Comparison of ENCODE assay signal across 29 cellular contexts in genomic region chrX:55738969-55739368, GRCh38. TPM values are rescaled to one million over a fixed set of nuclear protein-coding genes. Genes with fewer than 3 reads are reported as not detected.
DNase-seq lines count a peak whose midpoint lies in the region; ATAC-seq, FAIRE-seq and TF ChIP-seq lines count a peak whose summit lies in the region.
"Had no signal": no experiment of that assay in that cellular context is flagged by ENCODE, and none has a peak within 500 bp of the region (broad histone marks: within the 10 kb centered on the region; RNA-seq: fewer than 3 reads in every experiment).

No MANE protein-coding gene starts in this region.

- POLR2A ChIA-PET in H1 (lab: Charles Lee; ENCODE audit: partially characterized antibody): no interaction called here

- H3K27me3 ChIP-seq in H9 (ENCODE audit: insufficient read depth, low read length): no peaks in the 10 kb centered on the region
- H3K27me3 ChIP-seq in H1 (replicated peaks in 1 of 4; ENCODE audit: control insufficient read depth in 3 of 4, extremely low read depth in 1 of 4, insufficient read depth in 3 of 4, low read length in 3 of 4): no peaks in the 10 kb centered on the region
- no peaks in the 10 kb centered on the region for H3K27me3 ChIP-seq in trophoblast cell (ENCODE audit: insufficient read depth, low read length)
- H3K27me3 ChIP-seq: BE2C had no signal

- no peak for TF ChIP-seq RAD21 in H1 (IDR thresholded peaks at IDR 0.05 in 1 of 2, conservative IDR thresholded peaks at IDR 0.05 in 1 of 2; ENCODE audit: low read depth in 2 of 2, low read length in 2 of 2)

- TF ChIP-seq EP300 in H1 (IDR thresholded peaks at IDR 0.05; ENCODE audit: borderline replicate concordance in 1 of 2, low read depth in 2 of 2, low read length in 2 of 2): no peak

- H4K12ac ChIP-seq in trophoblast cell (ENCODE audit: low read depth, low read length): no peak overlapping the region

- H4K8ac ChIP-seq in H9 (replicated peaks; ENCODE audit: insufficient read length, low read depth, low read length) (no peak overlapping the region), H1 (ENCODE audit: extremely low read depth, insufficient read depth, low read length) (0 out of 2 replicates have a peak overlapping the region, but pooled peaks have one; percentile 25), trophoblast cell (ENCODE audit: low read depth, low read length) (no peak overlapping the region)

- no peak overlapping the region for H3K4me3 Mint-ChIP-seq in H9
- H3K4me3 Mint-ChIP-seq: CD14-positive monocyte; CD4-positive, alpha-beta memory T cell; CD4-positive, CD25-positive, alpha-beta regulatory T cell; CD8-positive, alpha-beta memory T cell had no signal

- H4K91ac ChIP-seq in H9 (ENCODE audit: insufficient read length, low read depth, low read length) (no peak overlapping the region), H1 (replicated peaks; ENCODE audit: insufficient read length, low read length) (no peak overlapping the region), trophoblast cell (ENCODE audit: low read depth, low read length) (no peak overlapping the region)

- H3K4me1 Mint-ChIP-seq in H9: no peaks in the 10 kb centered on the region; a peak in 1 of 4 replicates
- H3K4me1 Mint-ChIP-seq: CD14-positive monocyte had no signal

- H3K4me3 ChIP-seq in H1 (ENCODE audit: extremely low read depth in 1 of 4, insufficient read depth in 2 of 4, low read depth in 3 of 4, low read length in 4 of 4): no peak overlapping the region
- H3K4me3 ChIP-seq in trophoblast cell (ENCODE audit: low read depth, low read length): no peak overlapping the region
- H3K4me3 ChIP-seq: BLaER1, GM12878 had no signal

- no peak overlapping the region for H2BK120ac ChIP-seq in H9 (ENCODE audit: low read depth, low read length, poor library complexity, severe bottlenecking)
- H2BK120ac ChIP-seq in H1 (replicated peaks; ENCODE audit: low read depth, low read length): no peak overlapping the region
- no peak overlapping the region for H2BK120ac ChIP-seq in trophoblast cell (ENCODE audit: insufficient read depth, low read length, poor library complexity)

- ATAC-seq in GM18519 (IDR thresholded peaks at IDR 0.05; ENCODE audit: low FRiP score, unreplicated experiment): no peak
- ATAC-seq in GM19035 (IDR thresholded peaks at IDR 0.05; ENCODE audit: unreplicated experiment): no peak
- ATAC-seq: GM12878 had no signal

- no CpG with 5 or more reads among the region's 4 CpGs for WGBS in H9 (ENCODE audit: extremely low coverage, insufficient read length, low lambda C conversion rate)
- WGBS in H1 (ENCODE audit: extremely low coverage in 1 of 2, insufficient coverage in 1 of 2, insufficient read length in 1 of 2, insufficient replicate concordance in 2 of 2, low coverage in 1 of 2, low lambda C conversion rate in 2 of 2, missing lambda C conversion rate in 1 of 2), 2 experiments: 85% methylated on average over 4 of the region's 4 CpGs; no CpG with 5 or more reads in 1 of the 2 experiments
- WGBS in trophoblast cell (ENCODE audit: extremely low coverage, insufficient coverage, insufficient read length): no CpG with 5 or more reads among the region's 4 CpGs

- H4K20me1 ChIP-seq in H9 (ENCODE audit: control insufficient read depth, insufficient read depth, insufficient read length) (no peaks in the 10 kb centered on the region), H1 (replicated peaks in 1 of 2; ENCODE audit: control insufficient read depth in 1 of 2, insufficient read depth in 2 of 2, low read length in 2 of 2) (no peaks in the 10 kb centered on the region)

- H3K36me3 Mint-ChIP-seq in H9 (ENCODE audit: insufficient read depth in 1 of 3, low read depth in 3 of 3): peaks cover 15 to 43% (median 28%) of the 10 kb centered on the region in 3 experiments

- H3K23me2 ChIP-seq in H9 (ENCODE audit: insufficient read length, low read depth, low read length, poor library complexity, severe bottlenecking) (no peaks in the 10 kb centered on the region), H1 (ENCODE audit: low read depth, low read length) (no peaks in the 10 kb centered on the region)

- H3K9ac ChIP-seq in H9 (ENCODE audit: extremely low read depth, insufficient read length, low read length) (no peak overlapping the region), H1 (replicated peaks in 1 of 4; ENCODE audit: extremely low read depth in 1 of 4, low read depth in 3 of 4, low read length in 3 of 4) (no peak overlapping the region), trophoblast cell (ENCODE audit: low read length) (no peak overlapping the region)
- H3K9ac ChIP-seq: BLaER1 had no signal

- peaks cover 42% of the 10 kb centered on the region for H3K9me3 ChIP-seq in H9 (ENCODE audit: control insufficient read depth, low read depth, low read length)
- H3K9me3 ChIP-seq in H1 (ENCODE audit: insufficient read depth in 2 of 2, low read depth in 1 of 2, low read length in 1 of 2): no peaks in the 10 kb centered on the region
- H3K9me3 ChIP-seq in trophoblast cell (ENCODE audit: insufficient read depth, low read depth, low read length): no peaks in the 10 kb centered on the region
- H3K9me3 ChIP-seq: BE2C had no signal

- H3K79me1 ChIP-seq in H9 (ENCODE audit: insufficient read depth, low read depth, low read length, poor library complexity, severe bottlenecking): no peaks in the 10 kb centered on the region
- H3K79me1 ChIP-seq in H1 (ENCODE audit: low read depth, low read length): no peaks in the 10 kb centered on the region; the same call in 1 of the 2 replicates
- H3K79me1 ChIP-seq in trophoblast cell (ENCODE audit: low read length): no peaks in the 10 kb centered on the region

- H3K23ac ChIP-seq in H9 (ENCODE audit: insufficient read length, low read depth, low read length) (no peak overlapping the region), H1 (ENCODE audit: insufficient read length) (no peak overlapping the region), trophoblast cell (ENCODE audit: low read length) (no peak overlapping the region)

- TF ChIP-seq CTCF in H9 (conservative IDR thresholded peaks at IDR 0.05) (no peak), H1 (IDR thresholded peaks at IDR 0.05; ENCODE audit: control extremely low read depth in 1 of 3, insufficient read depth in 1 of 3, low read depth in 1 of 3, low read length in 3 of 3) (no peak)

- no peak overlapping the region for H3K4ac ChIP-seq in H9 (ENCODE audit: low read depth, low read length)
- no peak overlapping the region for H3K4ac ChIP-seq in H1 (replicated peaks; ENCODE audit: insufficient read length, low read depth, low read length)
- H3K4ac ChIP-seq in trophoblast cell (ENCODE audit: low read depth, low read length): no peak overlapping the region

- no peak overlapping the region for H2BK20ac ChIP-seq in H9 (ENCODE audit: low read depth, low read length, poor library complexity, severe bottlenecking)
- H2BK20ac ChIP-seq in H1 (ENCODE audit: low read length): no peak overlapping the region

- no peak overlapping the region for H2BK12ac ChIP-seq in H9 (ENCODE audit: insufficient read length, low read depth, low read length)
- H2BK12ac ChIP-seq in H1 (ENCODE audit: low read depth, low read length): no peak overlapping the region
- no peak overlapping the region for H2BK12ac ChIP-seq in trophoblast cell (ENCODE audit: low read length)

- H2BK15ac ChIP-seq in H9 (ENCODE audit: low read depth, low read length) (no peak overlapping the region), H1 (ENCODE audit: low read length) (no peak overlapping the region)

- H3K4me2 ChIP-seq in H9 (ENCODE audit: insufficient read depth, insufficient read length, low read length) (no peak overlapping the region), H1 (ENCODE audit: insufficient read depth in 1 of 2, low read depth in 2 of 2, low read length in 2 of 2) (no peak overlapping the region), trophoblast cell (ENCODE audit: low read length) (no peak overlapping the region)
- H3K4me2 ChIP-seq: BLaER1 had no signal

- DNase-seq in H9 (peak; percentile 33), H1 (ENCODE audit: low read depth in 1 of 2, low spot score in 2 of 2) (no peak), islet precursor cell (peak; percentile 69), trophoblast cell (peak; percentile 54 to 81), NOMO-1 treated with dmso at 0.1 percent for 144 hours (lab: John Stamatoyannopoulos, UW; ENCODE audit: unreplicated experiment) (no peak), SKM-1 (lab: John Stamatoyannopoulos, UW; ENCODE audit: unreplicated experiment) (no peak)
- DNase-seq: 8988T; ACHN; BE2C; C1 segment of cervical spinal cord; CD4-positive, alpha-beta memory T cell; CD4-positive, CD25-positive, alpha-beta regulatory T cell; CD8-positive, alpha-beta memory T cell; COR-L47; DMS 273 treated with DMSO at 0.1 percent for 48 hours; DMS153; DMS53; DMS79; DND-41; EL had no signal

- no peaks in the 10 kb centered on the region for H3K79me2 ChIP-seq in H9 (ENCODE audit: insufficient read depth, low read length)
- no peaks in the 10 kb centered on the region for H3K79me2 ChIP-seq in H1 (ENCODE audit: control insufficient read depth in 1 of 2, insufficient read depth in 2 of 2, low read length in 2 of 2)
- H3K79me2 ChIP-seq in trophoblast cell (ENCODE audit: control insufficient read depth, insufficient read depth, low read length, poor library complexity): no peaks in the 10 kb centered on the region

- H3K56ac ChIP-seq in H9 (ENCODE audit: insufficient read length, low read depth, low read length) (no peak overlapping the region), H1 (replicated peaks; ENCODE audit: insufficient read length, low read depth, low read length) (no peak overlapping the region)

- no peak overlapping the region; a peak in 1 of 7 replicates for H3K27ac Mint-ChIP-seq in H9
- H3K27ac Mint-ChIP-seq: CD4-positive, alpha-beta memory T cell; CD4-positive, CD25-positive, alpha-beta regulatory T cell; CD8-positive, alpha-beta memory T cell had no signal

- H2AK5ac ChIP-seq in H9 (ENCODE audit: insufficient read length, low read length) (no peak overlapping the region), H1 (ENCODE audit: low read depth, low read length) (no peak overlapping the region), trophoblast cell (ENCODE audit: low read length) (no peak overlapping the region)

- FAIRE-seq in H1 (lab: Jason Lieb, UNC): no peak
- FAIRE-seq: A204.1, G401.6, GM12878, GM12892, GM18507 had no signal

- H3K36me3 ChIP-seq in H1 (ENCODE audit: control insufficient read depth in 2 of 4, insufficient read depth in 4 of 4, low read length in 3 of 4) (peaks cover 0 to 3% (median 0%) of the 10 kb centered on the region in 4 experiments; a peak in 1 of 8 replicates), trophoblast cell (ENCODE audit: control insufficient read depth in 1 of 2, insufficient read depth in 2 of 2, low read length in 2 of 2) (peaks cover 17 to 25% of the 10 kb centered on the region in 2 experiments)
- H3K36me3 ChIP-seq: BE2C had no signal

- no peaks in the 10 kb centered on the region for H3K27me3 Mint-ChIP-seq in H9 (ENCODE audit: low read depth)
- H3K27me3 Mint-ChIP-seq: CD4-positive, alpha-beta memory T cell; CD4-positive, CD25-positive, alpha-beta regulatory T cell had no signal

- H3K27ac ChIP-seq in H9 (ENCODE audit: insufficient read length, low read depth, low read length) (no peak overlapping the region), H1 (ENCODE audit: low read depth, low read length) (no peak overlapping the region), trophoblast cell (ENCODE audit: low read depth, low read length) (no peak overlapping the region)
- H3K27ac ChIP-seq: BLaER1 had no signal

- H4K5ac ChIP-seq in H9 (ENCODE audit: insufficient read length, low read depth, low read length): no peak overlapping the region
- H4K5ac ChIP-seq in H1 (ENCODE audit: insufficient read length, low read depth, low read length): no peak overlapping the region

- no peak overlapping the region for H2AFZ ChIP-seq in H9 (ENCODE audit: low read length)
- H2AFZ ChIP-seq in H1 (ENCODE audit: low read length): no peak overlapping the region
- no peak overlapping the region for H2AFZ ChIP-seq in trophoblast cell (ENCODE audit: insufficient read depth, low read length, poor library complexity)

- H3K4me1 ChIP-seq in H9 (ENCODE audit: insufficient read depth, low read length): no peaks in the 10 kb centered on the region
- H3K4me1 ChIP-seq in H1 (replicated peaks in 1 of 4; ENCODE audit: control insufficient read depth in 3 of 4, insufficient read depth in 4 of 4, low read length in 3 of 4): no peaks in the 10 kb centered on the region
- H3K4me1 ChIP-seq in trophoblast cell (ENCODE audit: control insufficient read depth in 1 of 2, insufficient read depth in 2 of 2, low read length in 2 of 2): peaks cover 3 to 7% of the 10 kb centered on the region in 2 experiments
- H3K4me1 ChIP-seq: BE2C had no signal

- H3K18ac ChIP-seq in H9 (ENCODE audit: insufficient read length, low read depth, low read length): no peak overlapping the region
- no peak overlapping the region for H3K18ac ChIP-seq in H1 (ENCODE audit: extremely low read depth, low read length)
- H3K18ac ChIP-seq in trophoblast cell (ENCODE audit: low read length): no peak overlapping the region

- no peak overlapping the region for H3K14ac ChIP-seq in H9 (ENCODE audit: insufficient read depth, low read length)
- H3K14ac ChIP-seq in H1 (ENCODE audit: insufficient read length): no peak overlapping the region
- H3K14ac ChIP-seq in trophoblast cell (ENCODE audit: low read length): no peak overlapping the region

- no peak for TF ChIP-seq POLR2A in H1 (IDR thresholded peaks at IDR 0.05; ENCODE audit: control extremely low read depth in 1 of 2, low read depth in 2 of 2, low read length in 2 of 2)

- no peak overlapping the region for H3T11ph ChIP-seq in H9 (ENCODE audit: low read length)

- CTCF ChIA-PET in H1 (lab: Charles Lee; ENCODE audit: partially characterized antibody): no interaction called here

- peaks cover 60 to 70% of the 10 kb centered on the region in 2 experiments for H3K9me3 Mint-ChIP-seq in H9

- no peak overlapping the region for H2BK5ac ChIP-seq in H9 (ENCODE audit: insufficient read length, low read length)
- no peak overlapping the region for H2BK5ac ChIP-seq in H1 (ENCODE audit: low read depth, low read length)
- H2BK5ac ChIP-seq in trophoblast cell (ENCODE audit: low read depth, low read length, poor library complexity): no peak overlapping the region

RNA-seq across cellular contexts. Expression of gene RRAGB, which starts 21.4 kb away (rescaled TPM):
- total RNA-seq in H9 (2021): 8.2 and 10.3 TPM in 2 replicates
- total RNA-seq in H1 (2021; fragmentation: NEBNext Ultra II Directional; extraction: Animal tissue kit (Norgen Biotek cat#: 25700)): 4.6 and 5.8 TPM in 2 replicates
- polyA plus RNA-seq in H1 (2011; rRNA removed): 3.5 and 6.8 TPM in 2 replicates
- 10.8 TPM for polyA plus RNA-seq in H1 (2011; cell fraction: cytosol; rRNA removed)
- polyA plus RNA-seq in H1 (2011; cell fraction: nucleus; rRNA removed): 18.8 TPM
- 4.8 to 10.8 TPM (median 7.5 TPM) in 4 replicates for polyA plus RNA-seq in H1 (2012, experiment 1 of 2)
- 0.56 TPM for polyA plus RNA-seq in H1 (2012, experiment 2 of 2)
- polyA plus RNA-seq in H1 (2013, experiment 1 of 2): 8.5 TPM
- 6.3 TPM for polyA plus RNA-seq in H1 (2013, experiment 2 of 2)
- polyA minus RNA-seq in H1 (2011; rRNA and poly(A)+ RNA removed): 14.1 and 15.6 TPM in 2 replicates
- polyA minus RNA-seq in H1 (2011; cell fraction: cytosol; rRNA and poly(A)+ RNA removed): 9.9 TPM
- 7.4 TPM for polyA minus RNA-seq in H1 (2011; cell fraction: nucleus; rRNA and poly(A)+ RNA removed)
- 15.7 and 18.6 TPM in 2 replicates for polyA plus RNA-seq in trophoblast cell (2013)

Comparison
In these comparisons a context has a peak if more than half of its experiments do, and no peak if none do; other contexts are left out.
1. DNase-seq: peak in H9 (single experiment), islet precursor cell (single experiment) and trophoblast cell (2 of 2); none in H1 (0 of 2), NOMO-1 treated with dmso at 0.1 percent for 144 hours (single experiment) and SKM-1 (single experiment).